In the genomic region with DNA sequence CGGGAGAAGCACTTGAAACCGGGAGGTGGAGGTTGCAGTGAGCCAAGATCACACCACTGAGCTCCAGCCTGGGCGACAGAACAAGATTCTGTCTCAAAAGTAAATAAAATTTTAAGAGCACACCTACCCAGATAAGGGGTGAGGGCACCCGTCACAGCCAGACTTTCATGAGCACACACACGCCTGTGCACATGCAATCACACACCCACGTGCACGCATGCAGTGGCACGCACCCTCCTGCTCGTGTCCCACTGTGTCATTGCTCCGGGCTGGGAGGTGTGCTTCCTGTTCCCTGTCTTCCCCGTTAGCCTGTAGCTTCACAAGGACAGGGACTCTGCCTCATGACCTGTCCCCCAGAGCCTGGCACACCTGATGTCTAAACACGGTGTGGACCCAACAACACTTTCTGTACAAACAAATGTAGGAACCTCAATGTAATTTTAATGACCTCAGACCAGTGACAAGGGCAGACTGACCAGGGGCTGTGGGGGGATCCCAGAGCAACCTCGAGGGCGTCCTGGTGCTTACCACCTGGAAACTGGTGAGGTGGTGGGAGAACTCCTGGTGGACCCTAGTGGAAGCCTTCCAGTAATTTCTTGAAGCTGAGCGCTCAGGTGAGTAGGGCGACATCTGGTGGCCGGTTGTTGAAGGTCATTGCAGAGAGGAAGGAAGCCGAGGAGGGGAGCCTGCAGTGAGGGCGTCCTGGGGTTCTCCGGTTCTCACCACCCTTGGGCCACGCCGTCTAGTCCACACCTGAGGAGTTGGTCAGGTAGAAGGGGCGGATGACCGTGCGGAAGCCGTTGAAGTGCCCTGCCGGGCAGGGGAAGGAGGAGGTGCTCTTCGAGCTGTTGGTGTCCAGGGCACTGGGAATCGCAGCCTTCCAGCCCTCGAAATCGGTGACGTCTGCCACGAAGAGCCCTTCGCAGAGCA, we compare ENCODE assay signal across 8 cellular contexts. TPM values are rescaled to one million over a fixed set of nuclear protein-coding genes. Genes with fewer than 3 reads are reported as not detected.
A peak's percentile ranks its signal among the peaks of the same experiment; 100 is the strongest.
DNase-seq lines count a peak whose midpoint lies in the region; ATAC-seq and TF ChIP-seq lines count a peak whose summit lies in the region.

No MANE protein-coding gene starts in this region.

- H3K4me2 ChIP-seq in Loucy (ENCODE audit: low read depth, low read length, poor library complexity, severe bottlenecking), result no peak overlapping the region

- no peak for TF ChIP-seq EP300 in suprapubic skin (IDR thresholded peaks at IDR 0.05)

- H3K9me2 ChIP-seq in Loucy (replicated peaks; ENCODE audit: low read depth, low read length), result no peaks in the 10 kb centered on the region

- no peaks in the 10 kb centered on the region for H3K79me2 ChIP-seq in Loucy (ENCODE audit: insufficient read depth, low read length)

- H3K4me1 ChIP-seq in Loucy (ENCODE audit: insufficient read depth, low read length, poor library complexity, severe bottlenecking) (no peaks in the 10 kb centered on the region), neutrophil (ENCODE audit: control insufficient read depth in 1 of 2, insufficient read depth in 1 of 2, low read depth in 1 of 2, low read length in 1 of 2) (peaks cover 6 to 8% of the 10 kb centered on the region in 2 experiments), suprapubic skin (peaks cover 32% of the 10 kb centered on the region)

- H4K20me1 ChIP-seq in Loucy (ENCODE audit: insufficient read depth, low read length, poor library complexity, severe bottlenecking), result no peaks in the 10 kb centered on the region

- DNase-seq in DMS153 treated with DMSO at 0.1 percent for 48 hours (lab: John Stamatoyannopoulos, UW; ENCODE audit: unreplicated experiment) (peak; percentile 49), SIG-M5 treated with dmso at 0.1 percent for 504 hours (lab: John Stamatoyannopoulos, UW; ENCODE audit: unreplicated experiment) (peak; percentile 74), fibroblast of the conjunctiva (ENCODE audit: low read depth) (peak; percentile 52), suprapubic skin (ENCODE audit: low spot score in 2 of 2) (peak; percentile 91 to 92)
- DNase-seq in activated T-helper 9 cell treated with anti-CD3 and anti-CD28 coated beads, Interleukin-2, amount 50 U/mL, for 16 hours (ENCODE audit: low read depth), result peak; percentile 69

- no peak overlapping the region for H2AFZ ChIP-seq in Loucy (ENCODE audit: low read length)

- no peak overlapping the region for H3K9ac ChIP-seq in Loucy (ENCODE audit: low read depth, low read length, poor library complexity, severe bottlenecking)

- 34% methylated on average over 28 of the region's 34 CpGs for WGBS in suprapubic skin

- H3K36me3 ChIP-seq in Loucy (ENCODE audit: insufficient read depth, low read length) (no peaks in the 10 kb centered on the region), neutrophil (no peaks in the 10 kb centered on the region), suprapubic skin (no peaks in the 10 kb centered on the region)

- no peaks in the 10 kb centered on the region for H3K27me3 ChIP-seq in Loucy (ENCODE audit: insufficient read depth, low read length, poor library complexity, severe bottlenecking)
- H3K27me3 ChIP-seq in neutrophil, result no peaks in the 10 kb centered on the region
- H3K27me3 ChIP-seq in suprapubic skin, result no peaks in the 10 kb centered on the region

- H3K9me3 ChIP-seq in Loucy (ENCODE audit: insufficient read depth, low read depth, low read length), result no peaks in the 10 kb centered on the region
- H3K9me3 ChIP-seq in neutrophil, result no peaks in the 10 kb centered on the region
- H3K9me3 ChIP-seq in suprapubic skin, result no peaks in the 10 kb centered on the region

- no peak overlapping the region for H3K27ac ChIP-seq in neutrophil
- H3K27ac ChIP-seq in suprapubic skin, result no peak overlapping the region

- no peak overlapping the region for H3K4me3 ChIP-seq in Loucy (ENCODE audit: low read length, poor library complexity, severe bottlenecking)
- no peak overlapping the region for H3K4me3 ChIP-seq in neutrophil (ENCODE audit: low read depth in 1 of 2, low read length in 1 of 2)
- no peak overlapping the region for H3K4me3 ChIP-seq in suprapubic skin

- TF ChIP-seq CTCF in Loucy (conservative IDR thresholded peaks at IDR 0.05; ENCODE audit: low read length), result peak; percentile 90
- TF ChIP-seq CTCF in neutrophil (IDR thresholded peaks at IDR 0.05), result peak; percentile 87
- TF ChIP-seq CTCF in suprapubic skin (IDR thresholded peaks at IDR 0.05), result peak; percentile 80 to 82

- TF ChIP-seq POLR2A in suprapubic skin (IDR thresholded peaks at IDR 0.05), result no peak

- H3F3A ChIP-seq in Loucy (ENCODE audit: low read depth), result no peaks in the 10 kb centered on the region

- ATAC-seq in HG02973 (IDR thresholded peaks at IDR 0.05; ENCODE audit: unreplicated experiment), result no peak

RNA-seq across cellular contexts. Expression of gene LGALS3BP, which starts 8.6 kb away (rescaled TPM):
- 100 to 1,000 TPM in 2 of 4 donors, 10 to 100 TPM in 2; 70.2 to 162 (median 105) TPM for total RNA-seq in suprapubic skin

RNA-seq across cellular contexts. Expression of gene CANT1, which starts 38.5 kb away (rescaled TPM):
- total RNA-seq in suprapubic skin, result 10 to 100 TPM; 21.8 to 37.4 (median 30.1) TPM

RNA-seq across cellular contexts. Expression of gene TIMP2, which starts 45.9 kb away (rescaled TPM):
- 100 to 1,000 TPM in 1 of 4 donors, 10 to 100 TPM in 3; 48.4 to 114 (median 76.0) TPM for total RNA-seq in suprapubic skin

RNA-seq across cellular contexts. Expression of gene C1QTNF1, which starts 52.9 kb away (rescaled TPM):
- total RNA-seq in suprapubic skin, result 10 to 100 TPM; 15.7 to 38.1 (median 23.5) TPM
